ENCODE assay signal across 9 cellular contexts in the genomic region with DNA sequence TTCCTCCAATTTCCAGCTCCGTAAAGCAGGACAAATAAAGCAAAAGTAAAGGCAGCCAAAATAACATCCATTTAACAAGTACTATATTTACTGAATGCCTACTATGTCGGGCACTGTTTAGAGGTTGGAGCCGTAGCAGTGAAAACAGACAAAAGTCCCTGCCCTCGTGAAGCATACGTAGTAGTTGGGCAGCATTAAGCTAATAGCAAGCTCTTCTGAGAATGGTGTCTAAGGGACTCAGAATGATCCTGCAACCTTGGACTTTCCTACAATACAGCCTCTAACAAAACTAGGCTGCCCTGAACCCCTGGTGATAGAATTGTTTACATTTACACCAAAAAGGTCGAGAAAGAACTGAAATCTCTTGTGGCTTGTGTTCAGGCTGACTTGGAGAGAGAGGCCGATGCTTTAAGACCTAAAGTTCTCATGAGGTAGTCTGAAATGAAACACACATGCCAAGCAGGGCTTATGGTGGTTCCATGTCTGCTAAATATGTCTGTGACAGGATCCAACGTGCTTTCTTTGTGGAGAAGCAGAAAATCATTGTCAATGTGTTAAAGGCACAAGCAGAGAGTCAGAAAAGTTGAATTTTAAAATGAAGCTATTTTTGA. TPM values are rescaled to one million over a fixed set of nuclear protein-coding genes. Genes with fewer than 3 reads are reported as not detected.
DNase-seq lines count a peak whose midpoint lies in the region; ATAC-seq and TF ChIP-seq lines count a peak whose summit lies in the region.
"Had no signal": no experiment of that assay in that cellular context is flagged by ENCODE, and none has a peak within 500 bp of the region (broad histone marks: within the 10 kb centered on the region; RNA-seq: fewer than 3 reads in every experiment).

No MANE protein-coding gene starts in this region.

- H3K9me3 ChIP-seq in SK-N-SH: no peaks in the 10 kb centered on the region
- H3K9me3 ChIP-seq in duodenal mucosa (ENCODE audit: control insufficient read depth in 1 of 2, low read length in 2 of 2): no peaks in the 10 kb centered on the region
- H3K9me3 ChIP-seq in mononuclear cell (ENCODE audit: low read depth, low read length): no peaks in the 10 kb centered on the region

- 76% methylated on average over 8 of the region's 8 CpGs for WGBS in SK-N-SH (ENCODE audit: low lambda C conversion rate)

- H3K4me1 ChIP-seq in SK-N-SH (ENCODE audit: control insufficient read depth in 1 of 2, insufficient read depth in 2 of 2, low read depth in 1 of 2, low read length in 1 of 2): peaks cover 9 to 42% of the 10 kb centered on the region in 2 experiments
- H3K4me1 ChIP-seq in duodenal mucosa (ENCODE audit: control insufficient read depth in 1 of 2, insufficient read depth in 2 of 2, low read length in 2 of 2): peaks cover 24 to 26% of the 10 kb centered on the region in 2 donors
- peaks cover 29% of the 10 kb centered on the region for H3K4me1 ChIP-seq in mononuclear cell (ENCODE audit: insufficient read depth, low read length)

- peak overlapping the region; percentile 84 for H3K4me3 Mint-ChIP-seq in type B pancreatic cell
- no peak overlapping the region for H3K4me3 Mint-ChIP-seq in stimulated activated memory B cell treated with anti-CD40 and anti-IgM and Interleukin-4, amounts not matched to agents 10 μg/mL and 1 μg/mL and 100 μg/mL, for 72 hours

- H3K36me3 ChIP-seq in SK-N-SH (replicated peaks in 1 of 2; ENCODE audit: control insufficient read depth in 1 of 2, insufficient read depth in 2 of 2, low read length in 1 of 2) (no peaks in the 10 kb centered on the region), duodenal mucosa (ENCODE audit: control insufficient read depth in 1 of 2, insufficient read depth in 2 of 2, low read length in 2 of 2) (no peaks in the 10 kb centered on the region)

- DNase-seq in SK-N-SH (no peak), type B pancreatic cell (ENCODE audit: extremely low spot score, unreplicated experiment) (no peak), iPS-NIHi7 (ENCODE audit: extremely low spot score) (no peak)
- DNase-seq: NCI-H187 had no signal

- H3K4me3 ChIP-seq in SK-N-SH (ENCODE audit: low read depth in 2 of 2, low read length in 1 of 2): peak overlapping the region; percentile 76 to 97
- H3K4me3 ChIP-seq in duodenal mucosa (ENCODE audit: low read depth in 1 of 2, low read length in 2 of 2): peak overlapping the region; percentile 73 to 87
- H3K4me3 ChIP-seq in mononuclear cell (ENCODE audit: low read length): peak overlapping the region; percentile 42

- H3K27ac ChIP-seq in SK-N-SH (ENCODE audit: low read depth in 2 of 2, low read length in 1 of 2): peak overlapping the region in 1 of 2 experiments; percentile 41; a peak in 2 of 4 replicates
- H3K27ac ChIP-seq in duodenal mucosa (ENCODE audit: low read depth, low read length): peak overlapping the region; percentile 47

- no peaks in the 10 kb centered on the region for H3K9me3 Mint-ChIP-seq in type B pancreatic cell
- peaks cover 7% of the 10 kb centered on the region for H3K9me3 Mint-ChIP-seq in stimulated activated memory B cell treated with anti-CD40 and anti-IgM and Interleukin-4, amounts not matched to agents 10 μg/mL and 1 μg/mL and 100 μg/mL, for 72 hours

- TF ChIP-seq CTCF in SK-N-SH (IDR thresholded peaks at IDR 0.05): no peak
- TF ChIP-seq CTCF in type B pancreatic cell (conservative IDR thresholded peaks at IDR 0.05): no peak

- no peak for TF ChIP-seq EP300 in SK-N-SH (IDR thresholded peaks at IDR 0.05; ENCODE audit: borderline replicate concordance in 1 of 2, low read depth in 1 of 2, low read length in 1 of 2)

- ATAC-seq in SK-N-SH treated with all-trans-retinoic acid at 6 μM for 48 hours: no peak
- ATAC-seq in GM19324 (IDR thresholded peaks at IDR 0.05; ENCODE audit: low FRiP score, unreplicated experiment): no peak
- no peak for ATAC-seq in stimulated activated memory B cell treated with anti-CD40 and anti-IgM and Interleukin-4, amounts not matched to agents 10 μg/mL and 1 μg/mL and 100 μg/mL, for 72 hours

- POLR2A ChIA-PET in SK-N-SH (lab: Yijun Ruan, JAX): no interaction called here

- H3K36me3 Mint-ChIP-seq in type B pancreatic cell: no peaks in the 10 kb centered on the region
- no peaks in the 10 kb centered on the region for H3K36me3 Mint-ChIP-seq in stimulated activated memory B cell treated with anti-CD40 and anti-IgM and Interleukin-4, amounts not matched to agents 10 μg/mL and 1 μg/mL and 100 μg/mL, for 72 hours

- H3K27ac Mint-ChIP-seq in type B pancreatic cell: no peak overlapping the region
- no peak overlapping the region for H3K27ac Mint-ChIP-seq in stimulated activated memory B cell treated with anti-CD40 and anti-IgM and Interleukin-4, amounts not matched to agents 10 μg/mL and 1 μg/mL and 100 μg/mL, for 72 hours

- H3K27me3 ChIP-seq in SK-N-SH (ENCODE audit: insufficient read depth): no peaks in the 10 kb centered on the region
- H3K27me3 ChIP-seq in duodenal mucosa (ENCODE audit: control insufficient read depth in 1 of 2, insufficient read depth in 2 of 2, low read length in 2 of 2): no peaks in the 10 kb centered on the region
- H3K27me3 ChIP-seq in mononuclear cell (ENCODE audit: insufficient read depth, low read length): peaks cover 22% of the 10 kb centered on the region

- H3K9me2 ChIP-seq in SK-N-SH: no peaks in the 10 kb centered on the region

- H3K79me2 ChIP-seq in SK-N-SH (ENCODE audit: insufficient read depth): peaks cover 35% of the 10 kb centered on the region

- no peaks in the 10 kb centered on the region for H4K20me1 ChIP-seq in SK-N-SH (ENCODE audit: insufficient read depth)

- CTCF ChIA-PET in SK-N-SH (lab: Yijun Ruan, JAX): interaction anchor here (0.6 to 1.1 kb wide), 4 partner anchors 8 to 1005 kb away, joined by 3 to 4 read pairs (median 4); no protein-coding TSS in a partner anchor

- H3K27me3 Mint-ChIP-seq in type B pancreatic cell: peaks cover 3% of the 10 kb centered on the region
- peaks cover 36% of the 10 kb centered on the region for H3K27me3 Mint-ChIP-seq in stimulated activated memory B cell treated with anti-CD40 and anti-IgM and Interleukin-4, amounts not matched to agents 10 μg/mL and 1 μg/mL and 100 μg/mL, for 72 hours

- peaks cover 46% of the 10 kb centered on the region for H3K4me1 Mint-ChIP-seq in type B pancreatic cell (ENCODE audit: unreplicated experiment)
- H3K4me1 Mint-ChIP-seq in stimulated activated memory B cell treated with anti-CD40 and anti-IgM and Interleukin-4, amounts not matched to agents 10 μg/mL and 1 μg/mL and 100 μg/mL, for 72 hours: no peaks in the 10 kb centered on the region

- TF ChIP-seq RAD21 in SK-N-SH (IDR thresholded peaks at IDR 0.05; ENCODE audit: low read length): no peak

- peak overlapping the region; percentile 76 for H3K4me2 ChIP-seq in SK-N-SH

- H2AFZ ChIP-seq in SK-N-SH (ENCODE audit: low read depth): peak overlapping the region; percentile 48; the same call in 1 of the 2 replicates

- peaks cover 34% of the 10 kb centered on the region for H3F3A ChIP-seq in SK-N-SH (replicated peaks; ENCODE audit: insufficient read depth)

- H3K9ac ChIP-seq in SK-N-SH (no peak overlapping the region; the same call in 1 of the 2 replicates), duodenal mucosa (ENCODE audit: low read depth in 1 of 2, low read length in 2 of 2) (peak overlapping the region; percentile 34 to 44)

TF ChIP-seq in SK-N-SH, 30 proteins besides CTCF, POLR2A, EP300 and RAD21:
- no peak for TF ChIP-seq POLR2AphosphoS5 (IDR thresholded peaks at IDR 0.05; ENCODE audit: low read depth, low read length)
- no peak for TF ChIP-seq RCOR1 (IDR thresholded peaks at IDR 0.05; ENCODE audit: low read length)
- no peak for TF ChIP-seq MXI1 (IDR thresholded peaks at IDR 0.05; ENCODE audit: low read depth, low read length)

TF ChIP-seq in SK-N-SH treated with all-trans-retinoic acid at 6 μM for 48 hours, 23 proteins besides CTCF, POLR2A, EP300 and RAD21:
- TF ChIP-seq ZNF70 (CRISPR knock-in tag; IDR thresholded peaks at IDR 0.05): no peak
- TF ChIP-seq PPARA (CRISPR knock-in tag; IDR thresholded peaks at IDR 0.05; ENCODE audit: borderline replicate concordance): no peak

RNA-seq across cellular contexts. Expression of a gene that starts 0.9 kb away (rescaled TPM):
- 29.8 and 36.2 TPM in 2 replicates for polyA plus RNA-seq in SK-N-SH (2012; rRNA removed)
- 37.7 and 40.7 TPM in 2 replicates for polyA plus RNA-seq in SK-N-SH (2012; cell fraction: cytosol; rRNA removed)
- polyA plus RNA-seq in SK-N-SH (2012; cell fraction: nucleus; rRNA removed): 27.3 and 49.5 TPM in 2 replicates
- total RNA-seq in mononuclear cell (6.9 TPM), type B pancreatic cell (ENCODE audit: low replicate concordance) (18.1 and 39.9 TPM in 2 replicates)
